ENCODE assay signal across 10 cellular contexts in genomic region chr5:36723921-36724320, GRCh38.
DNase-seq lines count a peak whose midpoint lies in the region; ATAC-seq and TF ChIP-seq lines count a peak whose summit lies in the region.
"Had no signal": no experiment of that assay in that cellular context is flagged by ENCODE, and none has a peak within 500 bp of the region (broad histone marks: within the 10 kb centered on the region; RNA-seq: fewer than 3 reads in every experiment).

No MANE protein-coding gene starts in this region.

- intact Hi-C loops in heart left ventricle (cut with DNase I) (loop anchor here in 1 of 10 donors (10.0 kb wide), 1 partner anchor 141 kb away; no protein-coding TSS in a partner anchor), left ventricle myocardium inferior (cut with micrococcal nuclease) (no loop called here), tibial artery (cut with DNase I; ENCODE audit: low total_unique reads) (no loop called here), esophagus muscularis mucosa (cut with DNase I) (no loop called here)

- H3K4me3 ChIP-seq in heart left ventricle (peak overlapping the region in 1 of 12 donors; percentile 45), left ventricle myocardium inferior (no peak overlapping the region), tibial artery (no peak overlapping the region), esophagus muscularis mucosa (no peak overlapping the region)
- H3K4me3 ChIP-seq: pancreas had no signal

- H3K27me3 Mint-ChIP-seq in T-cell = peaks cover 0 to 5% of the 10 kb centered on the region in 2 donors

- ATAC-seq in heart left ventricle = peak in 3 of 4 donors; percentile 18 to 22 (median 18)
- peak; percentile 41 for ATAC-seq in HG02938 (IDR thresholded peaks at IDR 0.05; ENCODE audit: unreplicated experiment)
- no peak for ATAC-seq in T-cell (replicated peaks in 1 of 4)

- H3K27me3 ChIP-seq in heart left ventricle = no peaks in the 10 kb centered on the region
- H3K27me3 ChIP-seq in left ventricle myocardium inferior (ENCODE audit: low read depth) = no peaks in the 10 kb centered on the region
- H3K27me3 ChIP-seq in tibial artery = peaks cover 0 to 5% of the 10 kb centered on the region in 2 donors
- H3K27me3 ChIP-seq in esophagus muscularis mucosa = no peaks in the 10 kb centered on the region
- H3K27me3 ChIP-seq: pancreas had no signal

- no peaks in the 10 kb centered on the region for H3K36me3 Mint-ChIP-seq in T-cell

- DNase-seq in heart left ventricle (no peak), left ventricle myocardium inferior (no peak), T-cell (peak in 1 of 34 experiments; percentile 9), NCI-H82 treated with DMSO at 0.1 percent for 48 hours (lab: John Stamatoyannopoulos, UW; ENCODE audit: unreplicated experiment) (no peak), tibial artery (no peak), esophagus muscularis mucosa (ENCODE audit: extremely low spot score) (no peak), H4 (ENCODE audit: low spot score) (no peak)
- DNase-seq: DMS79, pancreas had no signal

- peak overlapping the region; percentile 70 to 79 (median 78) for H3K4me3 Mint-ChIP-seq in T-cell

- H3K27ac ChIP-seq in heart left ventricle (peak overlapping the region in 1 of 12 donors; percentile 89), left ventricle myocardium inferior (replicated peaks) (no peak overlapping the region), tibial artery (no peak overlapping the region), esophagus muscularis mucosa (replicated peaks in 1 of 4) (no peak overlapping the region)

- CTCF ChIA-PET in T-cell (lab: Charles Lee) = interaction anchor here (0.6 to 1.3 kb wide), 2 partner anchors 24 to 424 kb away, joined by 3 to 4 read pairs; no protein-coding TSS in a partner anchor

- POLR2A ChIA-PET in T-cell (lab: Charles Lee) = no interaction called here

- no peak for TF ChIP-seq EP300 in esophagus muscularis mucosa (IDR thresholded peaks at IDR 0.05)

- H3K36me3 ChIP-seq in heart left ventricle (no peaks in the 10 kb centered on the region), left ventricle myocardium inferior (no peaks in the 10 kb centered on the region), tibial artery (no peaks in the 10 kb centered on the region), esophagus muscularis mucosa (no peaks in the 10 kb centered on the region)
- H3K36me3 ChIP-seq: pancreas had no signal

- H3K9me3 ChIP-seq in heart left ventricle (no peaks in the 10 kb centered on the region), left ventricle myocardium inferior (replicated peaks) (no peaks in the 10 kb centered on the region), tibial artery (no peaks in the 10 kb centered on the region), esophagus muscularis mucosa (no peaks in the 10 kb centered on the region)
- H3K9me3 ChIP-seq: pancreas had no signal

- H3K27ac Mint-ChIP-seq in T-cell = no peak overlapping the region

- TF ChIP-seq CTCF in heart left ventricle (IDR thresholded peaks at IDR 0.05) (no peak), left ventricle myocardium inferior (IDR thresholded peaks at IDR 0.05; ENCODE audit: borderline replicate concordance) (no peak), tibial artery (IDR thresholded peaks at IDR 0.05) (no peak), esophagus muscularis mucosa (IDR thresholded peaks at IDR 0.05) (no peak)

- no peaks in the 10 kb centered on the region for H3K9me3 Mint-ChIP-seq in T-cell

- H3K4me1 ChIP-seq in heart left ventricle (peaks cover 0 to 31% (median 0%) of the 10 kb centered on the region in 12 donors), left ventricle myocardium inferior (peaks cover under 1% of the 10 kb centered on the region), tibial artery (no peaks in the 10 kb centered on the region), esophagus muscularis mucosa (peaks cover 0 to 11% (median 4%) of the 10 kb centered on the region in 4 donors)
- H3K4me1 ChIP-seq: pancreas had no signal

- H3K4me1 Mint-ChIP-seq in T-cell = peaks cover 23 to 39% (median 35%) of the 10 kb centered on the region in 3 donors

- TF ChIP-seq POLR2A in heart left ventricle (IDR thresholded peaks at IDR 0.05) = no peak
- TF ChIP-seq POLR2A in esophagus muscularis mucosa (IDR thresholded peaks at IDR 0.05; ENCODE audit: low read depth) = no peak

- 65 to 73% (median 71%) methylated on average over 3 of the region's 3 CpGs for WGBS in heart left ventricle, 4 donors
- WGBS in esophagus muscularis mucosa = 87% methylated on average over 2 of the region's 3 CpGs

Comparison
In these comparisons a context has a peak if more than half of its experiments do, and no peak if none do; other contexts are left out.
1. ATAC-seq: peak in heart left ventricle (3 of 4) and HG02938 (single experiment); none in T-cell (0 of 4).